In genomic region chr11:83158965-83159900, GRCh38 we compare ENCODE assay signal across 8 cellular contexts. TPM values are rescaled to one million over a fixed set of nuclear protein-coding genes. Genes with fewer than 3 reads are reported as not detected.
DNase-seq lines count a peak whose midpoint lies in the region; ATAC-seq and TF ChIP-seq lines count a peak whose summit lies in the region.

No MANE protein-coding gene starts in this region.

- no peaks in the 10 kb centered on the region for H3K9me3 ChIP-seq in adrenal gland (replicated peaks in 1 of 3)
- no peaks in the 10 kb centered on the region for H3K9me3 ChIP-seq in liver (ENCODE audit: control insufficient read depth in 4 of 4, low read length in 3 of 4)
- H3K9me3 ChIP-seq in tibial artery = no peaks in the 10 kb centered on the region

- H3K36me3 ChIP-seq in adrenal gland (replicated peaks in 1 of 2) (peaks cover 0 to 2% of the 10 kb centered on the region in 2 donors), liver (ENCODE audit: control insufficient read depth in 4 of 4, insufficient read depth in 3 of 4, low read depth in 1 of 4, low read length in 3 of 4) (peaks cover 0 to 1% (median 0%) of the 10 kb centered on the region in 4 donors), tibial artery (peaks cover under 1 to 4% (median 2%) of the 10 kb centered on the region in 3 donors)

- H3K36me3 Mint-ChIP-seq in activated T-cell treated with anti-CD3 and anti-CD28 coated beads, Interleukin-2, amount 50 U/mL, for 24 hours (ENCODE audit: low read depth) = peaks cover 77% of the 10 kb centered on the region

- DNase-seq in activated T-cell treated with anti-CD3 and anti-CD28 coated beads, Interleukin-2, amount 50 U/mL, for 24 hours = no peak
- no peak for DNase-seq in activated T-cell treated with anti-CD3 and anti-CD28 coated beads for 4 hours
- DNase-seq in adrenal gland = no peak
- no peak for DNase-seq in tibial artery
- no peak for DNase-seq in GM19240 (ENCODE audit: insufficient read length, low spot score)
- DNase-seq in GM10248 (ENCODE audit: extremely low spot score) = no peak

- no peak for TF ChIP-seq RAD21 in liver (IDR thresholded peaks at IDR 0.05)

- H3K4me1 Mint-ChIP-seq in activated T-cell treated with anti-CD3 and anti-CD28 coated beads, Interleukin-2, amount 50 U/mL, for 24 hours (ENCODE audit: low read depth) = peaks cover 51% of the 10 kb centered on the region

- TF ChIP-seq CTCF in adrenal gland (IDR thresholded peaks at IDR 0.05) (no peak), liver (IDR thresholded peaks at IDR 0.05; ENCODE audit: low read depth, low read length, missing input control) (no peak), tibial artery (IDR thresholded peaks at IDR 0.05) (no peak), GM10248 (IDR thresholded peaks at IDR 0.05; ENCODE audit: control extremely low read depth, extremely low read depth, low read depth, missing control alignments) (no peak)

- no peaks in the 10 kb centered on the region for H3K27me3 Mint-ChIP-seq in activated T-cell treated with anti-CD3 and anti-CD28 coated beads, Interleukin-2, amount 50 U/mL, for 24 hours

- H3K27me3 ChIP-seq in adrenal gland (no peaks in the 10 kb centered on the region), liver (ENCODE audit: control insufficient read depth in 4 of 4, insufficient read depth in 4 of 4, low read length in 3 of 4) (no peaks in the 10 kb centered on the region), tibial artery (no peaks in the 10 kb centered on the region)

- H3K4me1 ChIP-seq in adrenal gland (replicated peaks in 1 of 2) (peaks cover 9 to 49% of the 10 kb centered on the region in 2 donors), liver (ENCODE audit: control insufficient read depth in 4 of 4, insufficient read depth in 4 of 4, low read length in 3 of 4) (peaks cover 9 to 46% (median 16%) of the 10 kb centered on the region in 4 donors), tibial artery (peaks cover 3 to 52% (median 20%) of the 10 kb centered on the region in 4 donors)

- TF ChIP-seq POLR2A in adrenal gland (IDR thresholded peaks at IDR 0.05) = no peak

- H3K27ac ChIP-seq in adrenal gland = peak overlapping the region in 3 of 5 donors; percentile 0 to 100 (median 98)
- peak overlapping the region; percentile 32 to 99 for H3K27ac ChIP-seq in liver (ENCODE audit: low read depth in 1 of 2, low read length in 2 of 2)
- H3K27ac ChIP-seq in tibial artery = peak overlapping the region; percentile 98 to 100

- H3K4me3 ChIP-seq in adrenal gland = peak overlapping the region; percentile 41 to 96 (median 53)
- peak overlapping the region; percentile 85 to 95 (median 90) for H3K4me3 ChIP-seq in liver (ENCODE audit: low read depth in 1 of 3, low read length in 3 of 3)
- peak overlapping the region; percentile 88 to 93 for H3K4me3 ChIP-seq in tibial artery

- no peak for ATAC-seq in HG02840 (IDR thresholded peaks at IDR 0.05; ENCODE audit: low FRiP score, unreplicated experiment)

- intact Hi-C loops in adrenal gland (cut with DNase I) (loop anchor here in 1 of 2 donors (10.0 kb wide), 1 partner anchor 254 kb away; the partner anchor contains the start of genes DDIAS and PRCP), tibial artery (cut with DNase I; ENCODE audit: low total_unique reads) (loop anchor here (5.0 to 10.0 kb wide), 2 partner anchors 87 to 254 kb away; partner anchors contain the start of genes DDIAS, PRCP and RAB30)

- peak overlapping the region; percentile 100 for H3K4me3 Mint-ChIP-seq in activated T-cell treated with anti-CD3 and anti-CD28 coated beads, Interleukin-2, amount 50 U/mL, for 24 hours

- H3K9me3 Mint-ChIP-seq in activated T-cell treated with anti-CD3 and anti-CD28 coated beads, Interleukin-2, amount 50 U/mL, for 24 hours = no peaks in the 10 kb centered on the region

- CTCF ChIA-PET in GM10248 (lab: Yijun Ruan, JAX) = interaction anchor here (0.7 to 1.9 kb wide), 4 partner anchors 13 to 292 kb away, joined by 3 to 6 read pairs (median 4); no protein-coding TSS in a partner anchor

- H3K27ac Mint-ChIP-seq in activated T-cell treated with anti-CD3 and anti-CD28 coated beads, Interleukin-2, amount 50 U/mL, for 24 hours = peak overlapping the region; percentile 100

- POLR2A ChIA-PET in GM10248 (lab: Yijun Ruan, JAX) = interaction anchor here (0.7 to 1.5 kb wide), 4 partner anchors 9 to 224 kb away, joined by 3 to 7 read pairs (median 4); partner anchors contain the start of gene RAB30

- 2 to 7% (median 5%) methylated on average over 15 of the region's 15 CpGs for WGBS in adrenal gland, 4 donors
- 10% methylated on average over 15 of the region's 15 CpGs for WGBS in liver

- H3K9ac ChIP-seq in liver (ENCODE audit: low read depth in 1 of 2, low read length in 2 of 2) = peak overlapping the region; percentile 99

TF ChIP-seq in liver, 16 proteins besides CTCF, POLR2A, EP300 and RAD21:
- TF ChIP-seq JUND (IDR thresholded peaks at IDR 0.05) = peak in 1 of 2 donors; percentile 12
- no peak for TF ChIP-seq SP1 (IDR thresholded peaks at IDR 0.05)

RNA-seq across cellular contexts. Expression of gene PCF11, which starts 2.3 kb away (rescaled TPM):
- 10 to 100 TPM; 20.2 to 62.8 (median 47.3) TPM for total RNA-seq in adrenal gland
- 10 to 100 TPM; 40.0 to 46.9 (median 46.8) TPM for polyA plus RNA-seq in adrenal gland
- 10 to 100 TPM; 30.3 to 39.7 TPM for total RNA-seq in liver
- 1 to 10 TPM; 5.9 to 7.8 TPM for polyA plus RNA-seq in liver

RNA-seq across cellular contexts. Expression of gene ANKRD42, which starts 34.3 kb away (rescaled TPM):
- total RNA-seq in adrenal gland = 10 to 100 TPM; 15.3 to 34.3 (median 25.9) TPM
- 10 to 100 TPM in 2 of 3 donors, 1 to 10 TPM in 1; 9.0 to 23.6 (median 12.4) TPM for polyA plus RNA-seq in adrenal gland
- total RNA-seq in liver = 1 to 10 TPM; 2.0 to 4.9 TPM
- 1 to 10 TPM; 2.3 to 2.4 TPM for polyA plus RNA-seq in liver
